Comparison of ENCODE assay signal across 28 cellular contexts in genomic region chr5:98163796-98164493, GRCh38.
DNase-seq lines count a peak whose midpoint lies in the region; FAIRE-seq and TF ChIP-seq lines count a peak whose summit lies in the region.
"Had no signal": no experiment of that assay in that cellular context is flagged by ENCODE, and none has a peak within 500 bp of the region (broad histone marks: within the 10 kb centered on the region; RNA-seq: fewer than 3 reads in every experiment).

No MANE protein-coding gene starts in this region.

- H3K4ac ChIP-seq in mesenchymal stem cell (ENCODE audit: low read depth in 1 of 2, low read length in 2 of 2): no peak overlapping the region

- H3K36me3 ChIP-seq in astrocyte (ENCODE audit: insufficient read depth, low read length): no peaks in the 10 kb centered on the region
- H3K36me3 ChIP-seq in mesenchymal stem cell (ENCODE audit: control insufficient read depth in 1 of 2, insufficient read depth in 2 of 2, low read depth in 1 of 2, low read length in 2 of 2): no peaks in the 10 kb centered on the region
- H3K36me3 ChIP-seq in adrenal gland (replicated peaks in 1 of 2): no peaks in the 10 kb centered on the region

- no peak overlapping the region for H2BK15ac ChIP-seq in mesenchymal stem cell (ENCODE audit: low read depth, poor library complexity, severe bottlenecking)

- H4K91ac ChIP-seq in mesenchymal stem cell (ENCODE audit: low read length): no peak overlapping the region

- no peak overlapping the region for H3K27ac ChIP-seq in astrocyte (ENCODE audit: low read depth, low read length)
- H3K27ac ChIP-seq in mesenchymal stem cell (ENCODE audit: low read length, poor library complexity, severe bottlenecking): no peak overlapping the region
- no peak overlapping the region for H3K27ac ChIP-seq in adrenal gland
- H3K27ac ChIP-seq: body of pancreas, GM23248, PC-9 had no signal

- no peak for FAIRE-seq in astrocyte (lab: Jason Lieb, UNC)
- FAIRE-seq: GM12892 had no signal

- no peak overlapping the region for H2BK120ac ChIP-seq in mesenchymal stem cell (ENCODE audit: low read depth, low read length)

- no peak overlapping the region for H3K23ac ChIP-seq in mesenchymal stem cell (ENCODE audit: low read length in 2 of 2)

- H2AFZ ChIP-seq in astrocyte (ENCODE audit: low read depth, low read length): peak overlapping the region; percentile 29
- peak overlapping the region; percentile 53 for H2AFZ ChIP-seq in mesenchymal stem cell (ENCODE audit: low read depth, low read length)
- H2AFZ ChIP-seq: GM23248, PC-9 had no signal

- no peak for TF ChIP-seq POLR2A in adrenal gland (IDR thresholded peaks at IDR 0.05)
- TF ChIP-seq POLR2A in lower leg skin (IDR thresholded peaks at IDR 0.05): no peak

- no peaks in the 10 kb centered on the region for H3K79me2 ChIP-seq in astrocyte (ENCODE audit: insufficient read depth, low read length)

- H3K4me3 ChIP-seq in astrocyte (ENCODE audit: insufficient read depth, low read depth, low read length) (no peak overlapping the region), mesenchymal stem cell (ENCODE audit: insufficient read depth in 1 of 2, low read depth in 1 of 2, low read length in 2 of 2) (no peak overlapping the region), adrenal gland (no peak overlapping the region), lower leg skin (ENCODE audit: low read depth, poor library complexity, severe bottlenecking) (no peak overlapping the region)
- H3K4me3 ChIP-seq: body of pancreas, GM23248, PC-9 had no signal

- H3K4me1 Mint-ChIP-seq in astrocyte (ENCODE audit: low read depth, unreplicated experiment): no peaks in the 10 kb centered on the region
- H3K4me1 Mint-ChIP-seq in activated T-helper 1 cell treated with anti-CD3 and anti-CD28 coated beads, Interleukin-12 subunit alpha, Interleukin-12 subunit beta, Interleukin-2, Interleukin-4 antibody, amounts not matched to agents 30 ng/mL and 10 ng/mL and 1 ng/mL, durations not matched to agents 14 hours and 24 hours and 36 hours (ENCODE audit: low read depth): no peaks in the 10 kb centered on the region
- H3K4me1 Mint-ChIP-seq: CD8-positive, alpha-beta memory T cell; IgD-negative memory B cell had no signal

- WGBS in mesenchymal stem cell: 96% methylated on average over 2 of the region's 4 CpGs
- WGBS in adrenal gland, 4 donors: 49 to 58% (median 54%) methylated on average over 4 of the region's 4 CpGs
- WGBS in lower leg skin, 2 donors: 63 to 73% methylated on average over 4 of the region's 4 CpGs

- no peaks in the 10 kb centered on the region for H3K27me3 Mint-ChIP-seq in astrocyte (ENCODE audit: low read depth, unreplicated experiment)
- H3K27me3 Mint-ChIP-seq in activated T-helper 1 cell treated with anti-CD3 and anti-CD28 coated beads, Interleukin-12 subunit alpha, Interleukin-12 subunit beta, Interleukin-2, Interleukin-4 antibody, amounts not matched to agents 30 ng/mL and 10 ng/mL and 1 ng/mL, durations not matched to agents 14 hours and 24 hours and 36 hours (ENCODE audit: insufficient read depth): no peaks in the 10 kb centered on the region
- H3K27me3 Mint-ChIP-seq: dendritic cell treated with granulocyte-macrophage colony-stimulating factor and Interleukin-4, amounts not matched to agents 40 ng/mL and 50 ng/mL, for 4 days; IgD-negative memory B cell; natural killer cell treated with Interleukin-12 subunit alpha and Interleukin-12 subunit beta and Interleukin-15 and Interleukin-18, amount 100 ng/mL, for 72 hours had no signal

- H3K14ac ChIP-seq in mesenchymal stem cell (ENCODE audit: low read length in 2 of 2): no peak overlapping the region

- TF ChIP-seq CTCF in astrocyte (IDR thresholded peaks at IDR 0.05; ENCODE audit: insufficient read depth, low read depth, low read length) (no peak), adrenal gland (IDR thresholded peaks at IDR 0.05) (no peak), lower leg skin (IDR thresholded peaks at IDR 0.05) (no peak)

- H3K4me2 ChIP-seq in astrocyte (ENCODE audit: low read length) (no peak overlapping the region), mesenchymal stem cell (ENCODE audit: low read length, poor library complexity, severe bottlenecking) (no peak overlapping the region)
- H3K4me2 ChIP-seq: PC-9 had no signal

- H3K9ac ChIP-seq in astrocyte (ENCODE audit: low read length) (no peak overlapping the region), mesenchymal stem cell (ENCODE audit: low read length) (no peak overlapping the region)
- H3K9ac ChIP-seq: GM23248 had no signal

- DNase-seq in HT1080 (ENCODE audit: low read depth) (peak; percentile 10), NCI-H1105 treated with DMSO at 0.1 percent for 48 hours (lab: John Stamatoyannopoulos, UW) (peak; percentile 43), astrocyte (ENCODE audit: low read depth) (no peak), mesenchymal stem cell (no peak), adrenal gland (no peak), lower leg skin (ENCODE audit: low spot score in 2 of 2) (no peak), HCEC 1CT (no peak)
- DNase-seq in activated T-helper 1 cell treated with anti-CD3 and anti-CD28 coated beads, Interleukin-12 subunit alpha, Interleukin-12 subunit beta, Interleukin-2, Interleukin-4 antibody, amounts not matched to agents 30 ng/mL and 10 ng/mL and 1 ng/mL, durations not matched to agents 14 hours and 24 hours and 36 hours (ENCODE audit: low spot score): no peak
- DNase-seq: activated CD4-positive, alpha-beta T cell treated with anti-CD3 and anti-CD28 coated beads, Interleukin-2, amount 50 U/mL, for 4 hours; activated naive CD4-positive, alpha-beta T cell treated with Interleukin-2 at 50 U/mL for 16 hours; body of pancreas; CD8-positive, alpha-beta memory T cell; erythroblast; GM23248; head of caudate nucleus; HFFc6; MV-4-11; NCI-H2029; NCI-H345; PC-9; right cardiac atrium; Right ventricle myocardium superior; stimulated activated CD4-positive, alpha-beta T cell treated with anti-CD3 and anti-CD28 coated beads, Interleukin-1b, Interleukin-23, amount 100 ng/mL, for 48 hours; stimulated activated naive CD8-positive, alpha-beta T cell treated with anti-CD3 and anti-CD28 coated beads, Interleukin-15, Interleukin-2, amounts not matched to agents 100 U/mL and 50 U/mL, for 24 hours had no signal

- no peak overlapping the region for H2BK12ac ChIP-seq in mesenchymal stem cell (ENCODE audit: low read length in 2 of 2)

- H3K27ac Mint-ChIP-seq in astrocyte (ENCODE audit: unreplicated experiment): no peak overlapping the region
- no peak overlapping the region for H3K27ac Mint-ChIP-seq in activated T-helper 1 cell treated with anti-CD3 and anti-CD28 coated beads, Interleukin-12 subunit alpha, Interleukin-12 subunit beta, Interleukin-2, Interleukin-4 antibody, amounts not matched to agents 30 ng/mL and 10 ng/mL and 1 ng/mL, durations not matched to agents 14 hours and 24 hours and 36 hours
- H3K27ac Mint-ChIP-seq: CD8-positive, alpha-beta memory T cell; dendritic cell treated with granulocyte-macrophage colony-stimulating factor and Interleukin-4, amounts not matched to agents 40 ng/mL and 50 ng/mL, for 4 days; HFFc6; IgD-negative memory B cell; natural killer cell treated with Interleukin-12 subunit alpha and Interleukin-12 subunit beta and Interleukin-15 and Interleukin-18, amount 100 ng/mL, for 72 hours had no signal

- H3K27me3 ChIP-seq in astrocyte (ENCODE audit: insufficient read depth, low read length): no peaks in the 10 kb centered on the region
- H3K27me3 ChIP-seq in mesenchymal stem cell (ENCODE audit: control insufficient read depth in 1 of 2, insufficient read depth in 1 of 2, low read length in 2 of 2): no peaks in the 10 kb centered on the region
- H3K27me3 ChIP-seq in adrenal gland: no peaks in the 10 kb centered on the region
- H3K27me3 ChIP-seq: body of pancreas had no signal

- no peaks in the 10 kb centered on the region for H3K79me1 ChIP-seq in mesenchymal stem cell (replicated peaks; ENCODE audit: low read length, poor library complexity, severe bottlenecking)

- intact Hi-C loops in adrenal gland (cut with DNase I) (no loop called here), lower leg skin (cut with DNase I; ENCODE audit: low total_unique reads) (no loop called here)
- intact Hi-C loops in activated T-helper 1 cell treated with anti-CD3 and anti-CD28 coated beads, Interleukin-12 subunit alpha, Interleukin-12 subunit beta, Interleukin-2, Interleukin-4 antibody, amounts not matched to agents 30 ng/mL and 10 ng/mL and 1 ng/mL, durations not matched to agents 14 hours and 24 hours and 36 hours (cut with micrococcal nuclease): no loop called here

- no peaks in the 10 kb centered on the region for H3K4me1 ChIP-seq in astrocyte (ENCODE audit: insufficient read depth, low read length)
- H3K4me1 ChIP-seq in mesenchymal stem cell (ENCODE audit: control insufficient read depth, insufficient read depth, low read depth, low read length): no peaks in the 10 kb centered on the region
- H3K4me1 ChIP-seq in adrenal gland (replicated peaks in 1 of 2): no peaks in the 10 kb centered on the region
- H3K4me1 ChIP-seq: body of pancreas had no signal

- H4K20me1 ChIP-seq in astrocyte (ENCODE audit: insufficient read depth, low read length): no peaks in the 10 kb centered on the region

- H3K9me3 ChIP-seq in astrocyte (ENCODE audit: insufficient read depth, low read depth, low read length) (no peaks in the 10 kb centered on the region), mesenchymal stem cell (ENCODE audit: control insufficient read depth, low read length) (no peaks in the 10 kb centered on the region), adrenal gland (replicated peaks in 1 of 3) (no peaks in the 10 kb centered on the region)

- no peak overlapping the region for H2AK5ac ChIP-seq in mesenchymal stem cell (ENCODE audit: low read length, severe bottlenecking)

- H2BK5ac ChIP-seq in mesenchymal stem cell (ENCODE audit: low read depth, low read length, poor library complexity, severe bottlenecking): no peak overlapping the region

- no peak overlapping the region for H3K4me3 Mint-ChIP-seq in astrocyte (ENCODE audit: unreplicated experiment)
- no peak overlapping the region for H3K4me3 Mint-ChIP-seq in activated T-helper 1 cell treated with anti-CD3 and anti-CD28 coated beads, Interleukin-12 subunit alpha, Interleukin-12 subunit beta, Interleukin-2, Interleukin-4 antibody, amounts not matched to agents 30 ng/mL and 10 ng/mL and 1 ng/mL, durations not matched to agents 14 hours and 24 hours and 36 hours
- H3K4me3 Mint-ChIP-seq: CD8-positive, alpha-beta memory T cell; dendritic cell treated with granulocyte-macrophage colony-stimulating factor and Interleukin-4, amounts not matched to agents 40 ng/mL and 50 ng/mL, for 4 days; HFFc6; IgD-negative memory B cell; natural killer cell treated with Interleukin-12 subunit alpha and Interleukin-12 subunit beta and Interleukin-15 and Interleukin-18, amount 100 ng/mL, for 72 hours had no signal

- no peak overlapping the region for H4K8ac ChIP-seq in mesenchymal stem cell (ENCODE audit: low read length)

- no peaks in the 10 kb centered on the region for H3K36me3 Mint-ChIP-seq in astrocyte (ENCODE audit: low read depth, unreplicated experiment)
- no peaks in the 10 kb centered on the region for H3K36me3 Mint-ChIP-seq in activated T-helper 1 cell treated with anti-CD3 and anti-CD28 coated beads, Interleukin-12 subunit alpha, Interleukin-12 subunit beta, Interleukin-2, Interleukin-4 antibody, amounts not matched to agents 30 ng/mL and 10 ng/mL and 1 ng/mL, durations not matched to agents 14 hours and 24 hours and 36 hours (ENCODE audit: low read depth)
- H3K36me3 Mint-ChIP-seq: CD8-positive, alpha-beta memory T cell; IgD-negative memory B cell; natural killer cell treated with Interleukin-12 subunit alpha and Interleukin-12 subunit beta and Interleukin-15 and Interleukin-18, amount 100 ng/mL, for 72 hours had no signal

- no peak overlapping the region for H3K18ac ChIP-seq in mesenchymal stem cell (ENCODE audit: low read depth in 1 of 2, low read length in 2 of 2)

- H3K9me3 Mint-ChIP-seq in astrocyte (ENCODE audit: unreplicated experiment): peaks cover 2% of the 10 kb centered on the region
- no peaks in the 10 kb centered on the region for H3K9me3 Mint-ChIP-seq in activated T-helper 1 cell treated with anti-CD3 and anti-CD28 coated beads, Interleukin-12 subunit alpha, Interleukin-12 subunit beta, Interleukin-2, Interleukin-4 antibody, amounts not matched to agents 30 ng/mL and 10 ng/mL and 1 ng/mL, durations not matched to agents 14 hours and 24 hours and 36 hours
- H3K9me3 Mint-ChIP-seq: dendritic cell treated with granulocyte-macrophage colony-stimulating factor and Interleukin-4, amounts not matched to agents 40 ng/mL and 50 ng/mL, for 4 days; HFFc6; IgD-negative memory B cell had no signal

Comparison
In these comparisons a context has a peak if more than half of its experiments do, and no peak if none do; other contexts are left out.
1. DNase-seq: peak in HT1080 (single experiment) and NCI-H1105 treated with DMSO at 0.1 percent for 48 hours (single experiment); none in astrocyte (single experiment), mesenchymal stem cell (single experiment), adrenal gland (0 of 7), lower leg skin (0 of 2), HCEC 1CT (single experiment) and activated T-helper 1 cell treated with anti-CD3 and anti-CD28 coated beads, Interleukin-12 subunit alpha, Interleukin-12 subunit beta, Interleukin-2, Interleukin-4 antibody, amounts not matched to agents 30 ng/mL and 10 ng/mL and 1 ng/mL, durations not matched to agents 14 hours and 24 hours and 36 hours (single experiment).